In genomic region chr2:58046585-58047372, GRCh38 we compare ENCODE assay signal across 1 cellular context.
TF ChIP-seq lines count a peak whose summit lies in the region.

VRK2 (plus strand) TSS chr2:58046806; CDS start chr2:58048832, 2,026 bp downstream.

TF ChIP-seq in K562, 482 proteins besides CTCF, POLR2A, EP300 and RAD21 (continued from another document and continues in another):
- no peak for TF ChIP-seq ZNF518B (CRISPR knock-in tag; IDR thresholded peaks at IDR 0.05)
- TF ChIP-seq POLR2AphosphoS5 (IDR thresholded peaks at IDR 0.05; ENCODE audit: control insufficient read depth, insufficient read depth, low read depth, low read length) = peak; percentile 79; the same call in 1 of the 2 replicates
- no peak for TF ChIP-seq FOSL1 (tag; conservative IDR thresholded peaks at IDR 0.05)
- no peak for TF ChIP-seq ZNF449 (CRISPR knock-in tag; IDR thresholded peaks at IDR 0.05)
- no peak for TF ChIP-seq RUNX1 (IDR thresholded peaks at IDR 0.05; ENCODE audit: low read depth)
- no peak for TF ChIP-seq CAMTA2 (CRISPR knock-in tag; conservative IDR thresholded peaks at IDR 0.05)
- TF ChIP-seq BMI1 (IDR thresholded peaks at IDR 0.05; ENCODE audit: low read length) = no peak
- 0 out of 2 replicates have a peak, but pooled peaks have one; percentile 38 for TF ChIP-seq ZNF212 (CRISPR knock-in tag; IDR thresholded peaks at IDR 0.05)
- TF ChIP-seq ATF1 (CRISPR knock-in tag; IDR thresholded peaks at IDR 0.05) = no peak
- peak; percentile 78 for TF ChIP-seq ATF1 (tag; IDR thresholded peaks at IDR 0.05)
- TF ChIP-seq GATA2 (CRISPR knock-in tag; IDR thresholded peaks at IDR 0.05) = no peak
- TF ChIP-seq HNRNPLL (IDR thresholded peaks at IDR 0.05; ENCODE audit: low read depth, low read length, poor library complexity, severe bottlenecking) = peak; percentile 74
- TF ChIP-seq HNRNPH1 (optimal IDR thresholded peaks at IDR 0.05; ENCODE audit: low read depth, low read length) = no peak
- TF ChIP-seq PPARD (CRISPR knock-in tag; IDR thresholded peaks at IDR 0.05) = no peak
- TF ChIP-seq ZHX1 (conservative IDR thresholded peaks at IDR 0.05; ENCODE audit: low read length) = no peak
- TF ChIP-seq HDAC6 (IDR thresholded peaks at IDR 0.05; ENCODE audit: low read depth, low read length) = no peak
- TF ChIP-seq KAT7 (CRISPR knock-in tag; IDR thresholded peaks at IDR 0.05; ENCODE audit: borderline replicate concordance) = 0 out of 2 replicates have a peak, but pooled peaks have one; percentile 26
- TF ChIP-seq IRF9 (tag; IDR thresholded peaks at IDR 0.05) = no peak
- no peak for TF ChIP-seq MYBL2 (IDR thresholded peaks at IDR 0.05; ENCODE audit: low read depth)
- TF ChIP-seq MYBL2 (CRISPR knock-in tag; IDR thresholded peaks at IDR 0.05; ENCODE audit: borderline replicate concordance) = no peak
- TF ChIP-seq ZBED1 (IDR thresholded peaks at IDR 0.05) = no peak
- 0 out of 2 replicates have a peak, but pooled peaks have one; percentile 23 for TF ChIP-seq ATF6 (CRISPR knock-in tag; IDR thresholded peaks at IDR 0.05)
- TF ChIP-seq BHLHE40 (IDR thresholded peaks at IDR 0.05; ENCODE audit: low read length) = peak; percentile 48; the same call in 1 of the 2 replicates
- TF ChIP-seq ZBTB2 (IDR thresholded peaks at IDR 0.05) = 0 out of 2 replicates have a peak, but pooled peaks have one; percentile 23
- no peak for TF ChIP-seq HDAC2 (IDR thresholded peaks at IDR 0.05)
- TF ChIP-seq ZNF79 (CRISPR knock-in tag; IDR thresholded peaks at IDR 0.05; ENCODE audit: low read depth) = no peak
- TF ChIP-seq NFE2 (IDR thresholded peaks at IDR 0.05; ENCODE audit: low read depth) = no peak
- TF ChIP-seq ZKSCAN8 (CRISPR knock-in tag; IDR thresholded peaks at IDR 0.05) = no peak
- no peak for TF ChIP-seq CHAMP1 (IDR thresholded peaks at IDR 0.05)
- no peak for TF ChIP-seq ILK (tag; IDR thresholded peaks at IDR 0.05; ENCODE audit: borderline replicate concordance, low read depth)
- no peak for TF ChIP-seq ZNF24 (IDR thresholded peaks at IDR 0.05)
- peak; percentile 91 for TF ChIP-seq PCBP1 (IDR thresholded peaks at IDR 0.05; ENCODE audit: low read depth, low read length, poor library complexity, severe bottlenecking)
- TF ChIP-seq RBM17 (IDR thresholded peaks at IDR 0.05; ENCODE audit: borderline replicate concordance, low read depth, low read length) = no peak
- TF ChIP-seq CTCFL (IDR thresholded peaks at IDR 0.05; ENCODE audit: borderline replicate concordance, insufficient read depth, low read depth, low read length, poor library complexity, severe bottlenecking) = no peak
- TF ChIP-seq ZNF354B (CRISPR knock-in tag; IDR thresholded peaks at IDR 0.05) = no peak
- no peak for TF ChIP-seq ZFPM2 (CRISPR knock-in tag; IDR thresholded peaks at IDR 0.05)
- TF ChIP-seq MECOM (CRISPR knock-in tag; IDR thresholded peaks at IDR 0.05) = peak; percentile 60
- peak in 2 of 3 experiments; percentile 73 to 82 for TF ChIP-seq YY1 (IDR thresholded peaks at IDR 0.05; ENCODE audit: borderline replicate concordance in 1 of 3, control insufficient read depth in 1 of 3, extremely low read depth in 1 of 3, insufficient read depth in 3 of 3, insufficient read length in 1 of 3, insufficient replicate concordance in 2 of 3, low read depth in 1 of 3, low read length in 2 of 3)
- peak; percentile 65 for TF ChIP-seq PRDM10 (IDR thresholded peaks at IDR 0.05; ENCODE audit: partially characterized antibody)
- TF ChIP-seq PTBP1 (IDR thresholded peaks at IDR 0.05; ENCODE audit: low read depth, low read length) = 0 out of 2 replicates have a peak, but pooled peaks have one; percentile 12
